36 cellular contexts compared by ENCODE assay signal in genomic region chr4:179521937-179522336, GRCh38.
"Had no signal": no experiment of that assay in that cellular context is flagged by ENCODE, and none has a peak within 500 bp of the region (broad histone marks: within the 10 kb centered on the region; RNA-seq: fewer than 3 reads in every experiment).

No MANE protein-coding gene starts in this region.

- H3K4me3 ChIP-seq: adrenal gland, body of pancreas, breast epithelium had no signal

- DNase-seq: activated B cell treated with CpG ODN at 0.5 μM for 24 hours; activated CD4-positive, alpha-beta memory T cell treated with anti-CD3 and anti-CD28 coated beads, Interleukin-2, amount 10 ng/mL, durations not matched to agents 7 days and 5 days; activated CD4-positive, alpha-beta T cell treated with anti-CD3 and anti-CD28 coated beads for 36 hours; activated CD4-positive, alpha-beta T cell treated with anti-CD3 and anti-CD28 coated beads for 48 hours; activated CD4-positive, alpha-beta T cell treated with anti-CD3 and anti-CD28 coated beads, Interleukin-2, amount 10 ng/mL, durations not matched to agents 7 days and 5 days; activated CD4-positive, alpha-beta T cell treated with anti-CD3 and anti-CD28 coated beads, Interleukin-2, amount 50 U/mL, for 48 hours; activated CD4-positive, CD25-positive, alpha-beta regulatory T cell treated with anti-CD3 and anti-CD28 coated beads, Interleukin-2, amount 50 U/mL, for 72 hours; activated CD8-positive, alpha-beta memory T cell treated with anti-CD3 and anti-CD28 coated beads for 24 hours; activated CD8-positive, alpha-beta memory T cell treated with anti-CD3 and anti-CD28 coated beads, Interleukin-2, amount 10 ng/mL, durations not matched to agents 7 days and 5 days; activated CD8-positive, alpha-beta memory T cell treated with anti-CD3 and anti-CD28 coated beads, Interleukin-2, amount 50 U/mL, for 48 hours; activated CD8-positive, alpha-beta T cell treated with anti-CD3 and anti-CD28 coated beads, Interleukin-2, amount 10 ng/mL, durations not matched to agents 7 days and 5 days; activated effector memory CD4-positive, alpha-beta T cell treated with Interleukin-2 at 50 U/mL for 16 hours; activated gamma-delta T cell; activated naive CD4-positive, alpha-beta T cell treated with anti-CD3 and anti-CD28 coated beads, Interleukin-2, amount 10 ng/mL, durations not matched to agents 7 days and 5 days; activated naive CD4-positive, alpha-beta T cell treated with Interleukin-2 at 50 U/mL for 16 hours; activated naive CD8-positive, alpha-beta T cell treated with anti-CD3 and anti-CD28 coated beads, Interleukin-2, amount 10 ng/mL, durations not matched to agents 7 days and 5 days; activated naive CD8-positive, alpha-beta T cell treated with anti-CD3 and anti-CD28 coated beads, Interleukin-2, amount 50 U/mL, for 24 hours; activated T-cell treated with anti-CD3 and anti-CD28 coated beads, Interleukin-2, amount 50 U/mL, for 24 hours; activated T-cell treated with anti-CD3 and anti-CD28 coated beads, Interleukin-2, amount 50 U/mL, for 48 hours; adrenal gland; amniotic stem cell; aorta; body of pancreas; brain microvascular endothelial cell; central memory CD4-positive, alpha-beta T cell; T-helper 2 cell; T-helper 9 cell had no signal

- H3K4me1 ChIP-seq: adrenal gland, body of pancreas, breast epithelium had no signal

- H3K27ac Mint-ChIP-seq: activated B cell treated with CpG ODN at 0.5 μM for 24 hours; activated CD4-positive, alpha-beta memory T cell treated with anti-CD3 and anti-CD28 coated beads, Interleukin-2, amount 10 ng/mL, durations not matched to agents 7 days and 5 days; activated CD4-positive, alpha-beta T cell treated with anti-CD3 and anti-CD28 coated beads for 36 hours; activated CD4-positive, alpha-beta T cell treated with anti-CD3 and anti-CD28 coated beads, Interleukin-2, amount 10 ng/mL, durations not matched to agents 7 days and 5 days; activated CD8-positive, alpha-beta memory T cell treated with anti-CD3 and anti-CD28 coated beads, Interleukin-2, amount 10 ng/mL, durations not matched to agents 7 days and 5 days; activated CD8-positive, alpha-beta T cell treated with anti-CD3 and anti-CD28 coated beads, Interleukin-2, amount 10 ng/mL, durations not matched to agents 7 days and 5 days; activated naive CD4-positive, alpha-beta T cell treated with anti-CD3 and anti-CD28 coated beads, Interleukin-2, amount 10 ng/mL, durations not matched to agents 7 days and 5 days; activated naive CD4-positive, alpha-beta T cell treated with anti-CD3 and anti-CD28 coated beads, Interleukin-2, amount 50 U/mL, for 24 hours; activated naive CD8-positive, alpha-beta T cell; activated naive CD8-positive, alpha-beta T cell treated with anti-CD3 and anti-CD28 coated beads, Interleukin-2, amount 10 ng/mL, durations not matched to agents 7 days and 5 days; activated naive CD8-positive, alpha-beta T cell treated with anti-CD3 and anti-CD28 coated beads, Interleukin-2, amount 50 U/mL, for 24 hours; activated T-cell treated with anti-CD3 and anti-CD28 coated beads, Interleukin-2, amount 50 U/mL, for 24 hours; activated T-helper 2 cell treated with anti-CD3 and anti-CD28 coated beads, Interferon-gamma antibody, Interleukin-2, Interleukin-4, amounts not matched to agents 10 μg/mL and 5 μg/mL and 100 μg/mL, durations not matched to agents 14 hours and 24 hours and 36 hours; T-helper 1 cell treated with Interleukin-12 subunit alpha and Interleukin-12 subunit beta and Interleukin-4 antibody, amounts not matched to agents 30 μg/mL and 1 μg/mL, for 36 hours; T-helper 2 cell treated with Interferon-gamma antibody and Interleukin-4, amounts not matched to agents 5 μg/mL and 100 μg/mL, for 36 hours had no signal

- H3K36me3 ChIP-seq: adrenal gland, brain microvascular endothelial cell, breast epithelium had no signal

- H3K4me1 Mint-ChIP-seq: activated B cell treated with CpG ODN at 0.5 μM for 24 hours; activated CD4-positive, alpha-beta memory T cell treated with anti-CD3 and anti-CD28 coated beads, Interleukin-2, amount 10 ng/mL, durations not matched to agents 7 days and 5 days; activated CD4-positive, alpha-beta T cell treated with anti-CD3 and anti-CD28 coated beads for 36 hours; activated CD4-positive, alpha-beta T cell treated with anti-CD3 and anti-CD28 coated beads, Interleukin-2, amount 10 ng/mL, durations not matched to agents 7 days and 5 days; activated CD8-positive, alpha-beta memory T cell treated with anti-CD3 and anti-CD28 coated beads, Interleukin-2, amount 10 ng/mL, durations not matched to agents 7 days and 5 days; activated naive CD4-positive, alpha-beta T cell treated with anti-CD3 and anti-CD28 coated beads, Interleukin-2, amount 10 ng/mL, durations not matched to agents 7 days and 5 days; activated naive CD4-positive, alpha-beta T cell treated with anti-CD3 and anti-CD28 coated beads, Interleukin-2, amount 50 U/mL, for 24 hours; activated naive CD8-positive, alpha-beta T cell treated with anti-CD3 and anti-CD28 coated beads, Interleukin-2, amount 10 ng/mL, durations not matched to agents 7 days and 5 days; activated naive CD8-positive, alpha-beta T cell treated with anti-CD3 and anti-CD28 coated beads, Interleukin-2, amount 50 U/mL, for 24 hours had no signal

- H3K9me3 ChIP-seq: adrenal gland, body of pancreas, breast epithelium had no signal

- H3K4me3 Mint-ChIP-seq: activated B cell treated with CpG ODN at 0.5 μM for 24 hours; activated CD4-positive, alpha-beta memory T cell treated with anti-CD3 and anti-CD28 coated beads, Interleukin-2, amount 10 ng/mL, durations not matched to agents 7 days and 5 days; activated CD4-positive, alpha-beta T cell treated with anti-CD3 and anti-CD28 coated beads for 36 hours; activated CD4-positive, alpha-beta T cell treated with anti-CD3 and anti-CD28 coated beads, Interleukin-2, amount 10 ng/mL, durations not matched to agents 7 days and 5 days; activated CD8-positive, alpha-beta memory T cell treated with anti-CD3 and anti-CD28 coated beads, Interleukin-2, amount 10 ng/mL, durations not matched to agents 7 days and 5 days; activated CD8-positive, alpha-beta T cell treated with anti-CD3 and anti-CD28 coated beads, Interleukin-2, amount 10 ng/mL, durations not matched to agents 7 days and 5 days; activated naive CD4-positive, alpha-beta T cell treated with anti-CD3 and anti-CD28 coated beads, Interleukin-2, amount 10 ng/mL, durations not matched to agents 7 days and 5 days; activated naive CD4-positive, alpha-beta T cell treated with anti-CD3 and anti-CD28 coated beads, Interleukin-2, amount 50 U/mL, for 24 hours; activated naive CD8-positive, alpha-beta T cell; activated naive CD8-positive, alpha-beta T cell treated with anti-CD3 and anti-CD28 coated beads, Interleukin-2, amount 10 ng/mL, durations not matched to agents 7 days and 5 days; activated naive CD8-positive, alpha-beta T cell treated with anti-CD3 and anti-CD28 coated beads, Interleukin-2, amount 50 U/mL, for 24 hours; activated T-cell treated with anti-CD3 and anti-CD28 coated beads, Interleukin-2, amount 50 U/mL, for 24 hours; T-helper 1 cell treated with Interleukin-12 subunit alpha and Interleukin-12 subunit beta and Interleukin-4 antibody, amounts not matched to agents 30 μg/mL and 1 μg/mL, for 36 hours; T-helper 2 cell treated with Interferon-gamma antibody and Interleukin-4, amounts not matched to agents 5 μg/mL and 100 μg/mL, for 36 hours had no signal

- H3K27me3 ChIP-seq: adrenal gland, body of pancreas, brain microvascular endothelial cell, breast epithelium had no signal

- H3K27me3 Mint-ChIP-seq: activated B cell treated with CpG ODN at 0.5 μM for 24 hours; activated CD4-positive, alpha-beta memory T cell treated with anti-CD3 and anti-CD28 coated beads, Interleukin-2, amount 10 ng/mL, durations not matched to agents 7 days and 5 days; activated CD4-positive, alpha-beta T cell treated with anti-CD3 and anti-CD28 coated beads for 36 hours; activated CD4-positive, alpha-beta T cell treated with anti-CD3 and anti-CD28 coated beads, Interleukin-2, amount 10 ng/mL, durations not matched to agents 7 days and 5 days; activated CD8-positive, alpha-beta memory T cell treated with anti-CD3 and anti-CD28 coated beads, Interleukin-2, amount 10 ng/mL, durations not matched to agents 7 days and 5 days; activated naive CD4-positive, alpha-beta T cell treated with anti-CD3 and anti-CD28 coated beads, Interleukin-2, amount 10 ng/mL, durations not matched to agents 7 days and 5 days; activated naive CD4-positive, alpha-beta T cell treated with anti-CD3 and anti-CD28 coated beads, Interleukin-2, amount 50 U/mL, for 24 hours; activated naive CD8-positive, alpha-beta T cell; activated naive CD8-positive, alpha-beta T cell treated with anti-CD3 and anti-CD28 coated beads, Interleukin-2, amount 10 ng/mL, durations not matched to agents 7 days and 5 days; activated naive CD8-positive, alpha-beta T cell treated with anti-CD3 and anti-CD28 coated beads, Interleukin-2, amount 50 U/mL, for 24 hours; activated T-cell treated with anti-CD3 and anti-CD28 coated beads, Interleukin-2, amount 50 U/mL, for 24 hours had no signal

- ATAC-seq: activated CD4-positive, alpha-beta T cell treated with anti-CD3 and anti-CD28 coated beads for 36 hours; activated CD8-positive, alpha-beta memory T cell treated with anti-CD3 and anti-CD28 coated beads, Interleukin-2, amount 10 ng/mL, durations not matched to agents 7 days and 5 days; activated CD8-positive, alpha-beta T cell treated with anti-CD3 and anti-CD28 coated beads, Interleukin-2, amount 10 ng/mL, durations not matched to agents 7 days and 5 days; activated naive CD8-positive, alpha-beta T cell treated with anti-CD3 and anti-CD28 coated beads, Interleukin-2, amount 50 U/mL, for 24 hours; body of pancreas had no signal

- H3K36me3 Mint-ChIP-seq: activated CD8-positive, alpha-beta memory T cell treated with anti-CD3 and anti-CD28 coated beads, Interleukin-2, amount 10 ng/mL, durations not matched to agents 7 days and 5 days; activated naive CD4-positive, alpha-beta T cell treated with anti-CD3 and anti-CD28 coated beads, Interleukin-2, amount 10 ng/mL, durations not matched to agents 7 days and 5 days; activated naive CD4-positive, alpha-beta T cell treated with anti-CD3 and anti-CD28 coated beads, Interleukin-2, amount 50 U/mL, for 24 hours; activated naive CD8-positive, alpha-beta T cell; activated naive CD8-positive, alpha-beta T cell treated with anti-CD3 and anti-CD28 coated beads, Interleukin-2, amount 10 ng/mL, durations not matched to agents 7 days and 5 days had no signal

- H3K27ac ChIP-seq: adrenal gland, body of pancreas, brain microvascular endothelial cell, breast epithelium, VCaP had no signal

- FAIRE-seq: astrocyte, TTC549 had no signal
